1 cellular context compared by ENCODE assay signal in genomic region chr22:32789797-32790620, GRCh38.
A peak's percentile ranks its signal among the peaks of the same experiment; 100 is the strongest.
TF ChIP-seq lines count a peak whose summit lies in the region.

No MANE protein-coding gene starts in this region.

TF ChIP-seq in HepG2, 621 proteins besides CTCF, POLR2A, EP300 and RAD21 (continued from another document and continues in another):
- TF ChIP-seq ZNF878 (CRISPR knock-in tag; IDR thresholded peaks at IDR 0.05) (no peak; the same call in 1 of the 2 replicates), SIX4 (CRISPR knock-in tag; IDR thresholded peaks at IDR 0.05) (no peak), SIX1 (CRISPR knock-in tag; IDR thresholded peaks at IDR 0.05; ENCODE audit: borderline replicate concordance) (peak; percentile 42; the same call in 1 of the 2 replicates), ZKSCAN1 (IDR thresholded peaks at IDR 0.05; ENCODE audit: low read length) (no peak), IRX3 (CRISPR knock-in tag; IDR thresholded peaks at IDR 0.05; ENCODE audit: borderline replicate concordance, low read depth) (no peak), BATF2 (CRISPR knock-in tag; IDR thresholded peaks at IDR 0.05) (no peak), PRPF4 (IDR thresholded peaks at IDR 0.05; ENCODE audit: low read depth, low read length, poor library complexity, severe bottlenecking) (no peak), STAG1 (CRISPR knock-in tag; IDR thresholded peaks at IDR 0.05) (no peak), MLLT10 (CRISPR knock-in tag; IDR thresholded peaks at IDR 0.05) (no peak), ZNF709 (CRISPR knock-in tag; IDR thresholded peaks at IDR 0.05) (no peak), GMEB1 (CRISPR knock-in tag; IDR thresholded peaks at IDR 0.05; ENCODE audit: borderline replicate concordance) (no peak), SP140L (CRISPR knock-in tag; IDR thresholded peaks at IDR 0.05; ENCODE audit: borderline replicate concordance) (0 out of 2 replicates have a peak, but pooled peaks have one; percentile 38), ZNF160 (CRISPR knock-in tag; IDR thresholded peaks at IDR 0.05) (no peak), HOXA3 (CRISPR knock-in tag; IDR thresholded peaks at IDR 0.05) (peak; percentile 20; the same call in 1 of the 2 replicates), MZF1 (CRISPR knock-in tag; IDR thresholded peaks at IDR 0.05; ENCODE audit: borderline replicate concordance) (no peak), FOXA1 (IDR thresholded peaks at IDR 0.05) (no peak), FOXA1 (CRISPR knock-in tag; IDR thresholded peaks at IDR 0.05) (peak; percentile 39), RARG (CRISPR knock-in tag; IDR thresholded peaks at IDR 0.05; ENCODE audit: low read depth) (no peak), NCOA2 (CRISPR knock-in tag; IDR thresholded peaks at IDR 0.05) (peak; percentile 84), ZNF275 (CRISPR knock-in tag; IDR thresholded peaks at IDR 0.05; ENCODE audit: borderline replicate concordance) (no peak), RERE (CRISPR knock-in tag; IDR thresholded peaks at IDR 0.05; ENCODE audit: low read depth) (no peak), ZNF484 (CRISPR knock-in tag; IDR thresholded peaks at IDR 0.05; ENCODE audit: borderline replicate concordance, low read depth) (no peak), AKNA (CRISPR knock-in tag; IDR thresholded peaks at IDR 0.05; ENCODE audit: borderline replicate concordance) (no peak), ZBTB49 (CRISPR knock-in tag; IDR thresholded peaks at IDR 0.05; ENCODE audit: borderline replicate concordance) (peak; percentile 55; the same call in 1 of the 2 replicates), DMAP1 (CRISPR knock-in tag; IDR thresholded peaks at IDR 0.05) (no peak), NPAS2 (CRISPR knock-in tag; IDR thresholded peaks at IDR 0.05; ENCODE audit: borderline replicate concordance) (no peak), TEAD2 (CRISPR knock-in tag; IDR thresholded peaks at IDR 0.05) (no peak), ZNF367 (CRISPR knock-in tag; IDR thresholded peaks at IDR 0.05; ENCODE audit: borderline replicate concordance) (no peak), CREB1 (IDR thresholded peaks at IDR 0.05) (no peak), CREB1 (CRISPR knock-in tag; IDR thresholded peaks at IDR 0.05) (peak; percentile 63; the same call in 1 of the 2 replicates), IRF2 (CRISPR knock-in tag; IDR thresholded peaks at IDR 0.05) (peak; percentile 40; the same call in 1 of the 2 replicates), MXI1 (IDR thresholded peaks at IDR 0.05; ENCODE audit: borderline replicate concordance, low read depth, low read length) (no peak), U2AF1 (optimal IDR thresholded peaks at IDR 0.05; ENCODE audit: low read depth, low read length) (no peak), ZNF317 (CRISPR knock-in tag; IDR thresholded peaks at IDR 0.05) (no peak), GLMP (CRISPR knock-in tag; IDR thresholded peaks at IDR 0.05; ENCODE audit: borderline replicate concordance) (no peak), ZSCAN20 (CRISPR knock-in tag; IDR thresholded peaks at IDR 0.05; ENCODE audit: borderline replicate concordance) (no peak), ZBTB33 (CRISPR knock-in tag; IDR thresholded peaks at IDR 0.05) (peak; percentile 54; the same call in 1 of the 2 replicates), NAIF1 (CRISPR knock-in tag; IDR thresholded peaks at IDR 0.05; ENCODE audit: borderline replicate concordance) (no peak), SKI (IDR thresholded peaks at IDR 0.05; ENCODE audit: partially characterized antibody) (no peak), PCBP2 (optimal IDR thresholded peaks at IDR 0.05; ENCODE audit: low read depth, low read length, poor library complexity, severe bottlenecking) (no peak), WIZ (CRISPR knock-in tag; IDR thresholded peaks at IDR 0.05) (no peak), TRIM22 (IDR thresholded peaks at IDR 0.05) (no peak), NFYC (CRISPR knock-in tag; IDR thresholded peaks at IDR 0.05) (peak; percentile 31; the same call in 1 of the 2 replicates)
